Comparison of ENCODE assay signal across 8 cellular contexts in the genomic region with DNA sequence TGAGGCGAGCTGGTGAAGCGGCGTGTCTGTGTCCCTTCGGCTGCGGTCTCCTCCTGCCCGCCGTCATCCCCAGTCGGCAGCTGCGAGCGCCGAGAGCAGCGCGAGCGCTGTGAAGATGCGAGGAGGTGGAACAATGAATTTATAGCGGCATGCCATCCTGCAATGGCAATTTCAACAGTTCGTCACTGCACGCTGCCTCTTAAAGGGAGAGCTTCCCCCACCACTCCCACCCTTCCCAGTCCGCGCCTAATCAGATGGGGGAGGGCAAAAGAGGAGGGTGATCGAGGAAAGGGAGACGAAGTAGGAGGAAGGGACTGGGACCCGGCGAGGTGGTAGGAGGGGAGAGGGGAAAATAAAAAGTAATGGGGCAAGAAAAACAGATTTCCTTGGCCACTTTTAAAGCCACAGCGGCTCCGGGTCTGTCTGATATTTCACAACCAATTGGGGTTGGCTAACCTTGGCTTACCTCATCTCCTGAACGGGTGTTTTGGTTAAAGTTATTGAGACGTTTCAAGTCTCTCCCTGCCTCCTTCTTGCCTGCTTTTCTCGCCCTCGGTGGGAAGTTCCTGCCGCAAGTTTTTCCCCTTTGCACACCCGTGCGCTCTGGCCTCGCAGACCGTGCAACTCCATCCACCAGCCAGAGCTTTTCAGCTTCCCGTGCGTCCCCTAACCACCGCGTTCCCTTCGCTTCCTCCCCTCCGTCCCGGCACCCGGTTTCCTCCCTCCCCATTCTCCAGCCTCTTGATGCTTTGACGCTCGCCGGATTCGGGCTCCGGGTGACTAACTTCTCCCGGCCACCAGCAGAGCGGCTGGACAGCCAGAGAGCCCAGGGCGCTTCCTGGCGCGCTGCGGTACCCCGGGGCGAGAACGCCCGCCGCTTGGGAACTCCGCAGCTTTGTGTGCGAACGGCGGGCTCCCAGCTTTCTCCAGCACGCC. TPM values are rescaled to one million over a fixed set of nuclear protein-coding genes. Genes with fewer than 3 reads are reported as not detected.
DNase-seq lines count a peak whose midpoint lies in the region; ATAC-seq, FAIRE-seq and TF ChIP-seq lines count a peak whose summit lies in the region.

A gene (minus strand): TSS at position 111 of the 936 bp plus-strand sequence. CDS start 697 bp downstream, outside the sequence.

- H4K20me1 ChIP-seq in keratinocyte (ENCODE audit: control insufficient read depth, extremely low read depth, insufficient read depth, low read length), result no peaks in the 10 kb centered on the region

- dilution Hi-C loops in keratinocyte (cut with MboI; ENCODE audit: extremely low pct_ligation_motif_present, low sequenced_read_pairs), result no loop called here

- peak within 1 kb of the TSS; percentile 89 for H3K4me2 ChIP-seq in keratinocyte (ENCODE audit: control insufficient read depth, extremely low read depth, insufficient read depth, low read depth, low read length)

- ATAC-seq in GM21390 (IDR thresholded peaks at IDR 0.05; ENCODE audit: unreplicated experiment), result no peak

- H3K4me1 ChIP-seq in keratinocyte (ENCODE audit: control insufficient read depth, extremely low read depth, insufficient read depth, low read length), result peaks cover 8% of the 10 kb centered on the region
- H3K4me1 ChIP-seq in subcutaneous abdominal adipose tissue (ENCODE audit: control insufficient read depth in 5 of 5, insufficient read depth in 5 of 5, low read length in 5 of 5), result peaks cover 5 to 60% (median 44%) of the 10 kb centered on the region in 5 donors

- DNase-seq in AG20443 (ENCODE audit: low spot score), result peak; percentile 83
- DNase-seq in Kasumi-1 (lab: John Stamatoyannopoulos, UW), result peak; percentile 40 to 61
- peak; percentile 30 to 49 for DNase-seq in T47D (ENCODE audit: low read depth in 1 of 2, low spot score in 1 of 2)
- no peak for DNase-seq in keratinocyte (ENCODE audit: low read depth, low spot score)
- DNase-seq in activated effector memory CD4-positive, alpha-beta T cell treated with Interleukin-2 at 50 U/mL for 16 hours, result no peak
- no peak for DNase-seq in DMS114 treated with DMSO at 0.1 percent for 48 hours (lab: John Stamatoyannopoulos, UW; ENCODE audit: unreplicated experiment)

- FAIRE-seq in keratinocyte (lab: Jason Lieb, UNC), result no peak

- H3K36me3 ChIP-seq in keratinocyte (ENCODE audit: control insufficient read depth in 2 of 2, extremely low read depth in 1 of 2, insufficient read depth in 2 of 2, low read length in 2 of 2) (no peaks in the 10 kb centered on the region), subcutaneous abdominal adipose tissue (ENCODE audit: control insufficient read depth in 5 of 5, insufficient read depth in 5 of 5, low read length in 5 of 5) (no peaks in the 10 kb centered on the region)

- in situ Hi-C loops in T47D (cut with HindIII; ENCODE audit: low pct_unique_long_range_greater_than_20kb, low sequenced_read_pairs), result no loop called here

- H3K9me3 ChIP-seq in keratinocyte (ENCODE audit: control insufficient read depth, low read depth, low read length), result no peaks in the 10 kb centered on the region
- no peaks in the 10 kb centered on the region for H3K9me3 ChIP-seq in subcutaneous abdominal adipose tissue (ENCODE audit: control insufficient read depth in 5 of 5, low read length in 5 of 5)

- H3K9ac ChIP-seq in keratinocyte (ENCODE audit: control insufficient read depth, extremely low read depth, insufficient read depth, low read length), result no peak within 1 kb of the TSS
- peak within 1 kb of the TSS; percentile 63 to 85 (median 68) for H3K9ac ChIP-seq in subcutaneous abdominal adipose tissue (ENCODE audit: low read length in 5 of 5)

- H3K27ac ChIP-seq in keratinocyte (ENCODE audit: control insufficient read depth, insufficient read depth, low read length) (no peak within 1 kb of the TSS), subcutaneous abdominal adipose tissue (ENCODE audit: low read depth, low read length) (peak within 1 kb of the TSS; percentile 87)

- H3K9me1 ChIP-seq in keratinocyte (ENCODE audit: control insufficient read depth, extremely low read depth, insufficient read depth, low read length), result no peaks in the 10 kb centered on the region

- peak within 1 kb of the TSS; percentile 77 for H2AFZ ChIP-seq in keratinocyte (ENCODE audit: control insufficient read depth, low read length)

- no peaks in the 10 kb centered on the region for H3K79me2 ChIP-seq in keratinocyte (ENCODE audit: control insufficient read depth, insufficient read depth, low read length)

- H3K27me3 ChIP-seq in keratinocyte (ENCODE audit: control insufficient read depth, extremely low read depth, insufficient read depth, low read length), result peaks cover 43% of the 10 kb centered on the region
- H3K27me3 ChIP-seq in subcutaneous abdominal adipose tissue (ENCODE audit: control insufficient read depth in 5 of 5, insufficient read depth in 4 of 5, low read length in 5 of 5), result peaks cover 0 to 4% (median 0%) of the 10 kb centered on the region in 5 donors

- no peak for TF ChIP-seq CTCF in keratinocyte (optimal IDR thresholded peaks at IDR 0.05 in 1 of 3, IDR thresholded peaks at IDR 0.05 in 1 of 3, conservative IDR thresholded peaks at IDR 0.05 in 1 of 3; ENCODE audit: extremely low read depth in 1 of 3, insufficient read depth in 2 of 3, low read length in 3 of 3)

- H3K4me3 ChIP-seq in keratinocyte (ENCODE audit: control insufficient read depth in 2 of 3, extremely low read depth in 1 of 3, insufficient read depth in 2 of 3, low read depth in 1 of 3, low read length in 3 of 3) (peak within 1 kb of the TSS; percentile 20 to 68 (median 57)), subcutaneous abdominal adipose tissue (ENCODE audit: low read depth in 1 of 5, low read length in 5 of 5) (peak within 1 kb of the TSS; percentile 86 to 95 (median 94))

RNA-seq across cellular contexts. Expression of the gene that starts here (rescaled TPM):
- 0.01 to 0.03 TPM in 2 of 3 replicates, not detected in the other for polyA plus RNA-seq in keratinocyte
- polyA plus RNA-seq in keratinocyte (2011; ENCODE audit: low read depth), result not detected
- polyA plus RNA-seq in keratinocyte (2011; cell fraction: cytosol; rRNA removed), result 0.01 and 0.02 TPM in 2 replicates
- 0.05 and 0.06 TPM in 2 replicates for polyA plus RNA-seq in keratinocyte (2011; cell fraction: nucleus; rRNA removed)
- polyA plus RNA-seq in keratinocyte (2012; ENCODE audit: low replicate concordance), result 0.04 TPM in 1 of 2 replicates, not detected in the other
- polyA minus RNA-seq in keratinocyte, result under 0.01 to 0.03 TPM in 2 of 3 replicates, not detected in the other
- polyA minus RNA-seq in keratinocyte (2011; cell fraction: cytosol; rRNA and poly(A)+ RNA removed), result 0.19 TPM
- 0.11 and 0.31 TPM in 2 replicates for polyA minus RNA-seq in keratinocyte (2011; cell fraction: nucleus; rRNA and poly(A)+ RNA removed)

Comparison
In these comparisons a context has a peak if more than half of its experiments do, and no peak if none do; other contexts are left out.
1. DNase-seq: peak in AG20443 (single experiment), Kasumi-1 (2 of 2) and T47D (2 of 2); none in keratinocyte (single experiment), activated effector memory CD4-positive, alpha-beta T cell treated with Interleukin-2 at 50 U/mL for 16 hours (single experiment) and DMS114 treated with DMSO at 0.1 percent for 48 hours (single experiment).